ENCODE assay signal across 2 cellular contexts in the genomic region with DNA sequence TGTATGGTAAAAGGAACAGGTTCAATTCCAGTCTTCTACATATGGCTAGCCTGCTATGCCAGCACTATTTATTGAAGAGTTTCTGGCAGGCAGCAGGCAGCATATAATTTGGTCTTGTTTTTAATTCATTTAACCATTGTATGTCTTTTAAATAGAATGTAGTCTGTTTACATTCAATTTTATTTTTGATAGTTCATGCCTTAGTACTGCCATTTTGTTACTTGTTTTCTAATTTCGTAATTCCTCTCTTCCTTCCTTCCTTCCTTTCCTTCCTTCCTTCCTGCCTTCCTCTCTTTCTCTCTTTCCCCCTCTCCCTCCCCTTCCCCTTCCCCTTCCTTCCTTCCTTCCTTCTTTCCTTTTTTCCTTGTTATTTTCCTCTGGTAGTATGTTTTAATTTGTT.
A peak's percentile ranks its signal among the peaks of the same experiment; 100 is the strongest.
TF ChIP-seq lines count a peak whose summit lies in the region.

No MANE protein-coding gene starts in this region.

TF ChIP-seq in HepG2, 621 proteins besides CTCF, POLR2A, EP300 and RAD21:
- no peak for TF ChIP-seq ZMAT3 (CRISPR knock-in tag; conservative IDR thresholded peaks at IDR 0.05)
- TF ChIP-seq ATF7 (IDR thresholded peaks at IDR 0.05), result no peak
- TF ChIP-seq ATF7 (CRISPR knock-in tag; IDR thresholded peaks at IDR 0.05), result no peak
- TF ChIP-seq HNRNPK (IDR thresholded peaks at IDR 0.05; ENCODE audit: low read depth, low read length, poor library complexity, severe bottlenecking), result peak; percentile 74
- no peak for TF ChIP-seq TCF7L2 (IDR thresholded peaks at IDR 0.05; ENCODE audit: low read depth, low read length)
- no peak for TF ChIP-seq ZNF460 (CRISPR knock-in tag; IDR thresholded peaks at IDR 0.05; ENCODE audit: borderline replicate concordance)
- no peak for TF ChIP-seq ZEB1 (IDR thresholded peaks at IDR 0.05; ENCODE audit: insufficient replicate concordance, low read depth)
TF ChIP-seq in HepG2: peak in this region for 1.

TF ChIP-seq in K562, 482 proteins besides CTCF, POLR2A, EP300 and RAD21:
- TF ChIP-seq, protein P1, sequence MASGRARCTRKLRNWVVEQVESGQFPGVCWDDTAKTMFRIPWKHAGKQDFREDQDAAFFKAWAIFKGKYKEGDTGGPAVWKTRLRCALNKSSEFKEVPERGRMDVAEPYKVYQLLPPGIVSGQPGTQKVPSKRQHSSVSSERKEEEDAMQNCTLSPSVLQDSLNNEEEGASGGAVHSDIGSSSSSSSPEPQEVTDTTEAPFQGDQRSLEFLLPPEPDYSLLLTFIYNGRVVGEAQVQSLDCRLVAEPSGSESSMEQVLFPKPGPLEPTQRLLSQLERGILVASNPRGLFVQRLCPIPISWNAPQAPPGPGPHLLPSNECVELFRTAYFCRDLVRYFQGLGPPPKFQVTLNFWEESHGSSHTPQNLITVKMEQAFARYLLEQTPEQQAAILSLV (tag; IDR thresholded peaks at IDR 0.05), result no peak
- peak; percentile 60 for TF ChIP-seq PCBP2 (IDR thresholded peaks at IDR 0.05; ENCODE audit: low read depth, low read length, poor library complexity, severe bottlenecking)
